ENCODE assay signal across 10 cellular contexts in the genomic region with DNA sequence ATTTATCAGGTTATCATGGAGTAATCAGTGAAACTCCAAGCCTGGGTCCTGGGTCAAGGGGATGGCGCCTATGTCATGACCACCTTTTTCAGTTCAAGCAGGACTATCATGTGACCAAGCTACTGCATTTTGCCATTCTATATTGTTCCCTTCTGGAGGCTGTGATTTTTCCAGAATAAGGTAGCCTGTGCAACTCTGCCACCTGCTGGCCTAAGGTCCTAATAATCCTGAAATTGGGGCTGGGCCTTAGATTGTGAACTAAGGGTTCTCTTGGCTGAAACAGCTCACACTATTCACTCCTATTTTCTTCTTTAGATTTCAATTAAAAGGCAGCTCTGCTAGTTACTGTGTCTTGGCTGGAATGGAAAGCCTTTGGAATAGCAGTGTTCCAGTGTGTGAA. TPM values are rescaled to one million over a fixed set of nuclear protein-coding genes. Genes with fewer than 3 reads are reported as not detected.
A peak's percentile ranks its signal among the peaks of the same experiment; 100 is the strongest.
DNase-seq lines count a peak whose midpoint lies in the region; ATAC-seq, FAIRE-seq and TF ChIP-seq lines count a peak whose summit lies in the region.
"Not testable (repeated sequence)": the region's sequence is repeated elsewhere in the genome, so short reads cannot be mapped to it uniquely, and the experiment has no call there.
"Had no signal": no experiment of that assay in that cellular context is flagged by ENCODE, and none has a peak within 500 bp of the region (broad histone marks: within the 10 kb centered on the region; RNA-seq: fewer than 3 reads in every experiment).

No MANE protein-coding gene starts in this region.

- intact Hi-C loops in IMR-90 (cut with micrococcal nuclease); GM12878 (cut with micrococcal nuclease; ENCODE audit: unreplicated experiment); HepG2 (cut with micrococcal nuclease; ENCODE audit: unreplicated experiment): not testable (repeated sequence)

- H3K14ac ChIP-seq in IMR-90 (replicated peaks; ENCODE audit: low read depth, low read length) = not testable (repeated sequence)

- H3K36me3 ChIP-seq in GM23338 (ENCODE audit: insufficient read depth); IMR-90 (ENCODE audit: control insufficient read depth, insufficient read depth, low read length); GM12878 (ENCODE audit: control insufficient read depth in 2 of 2, insufficient read depth in 2 of 2, low read length in 1 of 2); HepG2 (replicated peaks in 1 of 2; ENCODE audit: control insufficient read depth in 1 of 2, insufficient read depth in 2 of 2, low read length in 2 of 2): not testable (repeated sequence)

- not testable (repeated sequence) for H3K27me3 Mint-ChIP-seq in GM23338 (ENCODE audit: insufficient read depth, low read depth, poor library complexity); WTC11 (ENCODE audit: low read depth); stimulated activated naive B cell treated with anti-CD40 and anti-IgM and Interleukin-4, amounts not matched to agents 10 μg/mL and 1 μg/mL and 100 μg/mL, for 72 hours

- not testable (repeated sequence) for DNase-seq in GM23338 (ENCODE audit: low spot score); IMR-90; RCC 7860 (ENCODE audit: low spot score); WTC11 (ENCODE audit: low spot score); GM12878 (ENCODE audit: low read depth, low spot score); foreskin keratinocyte; HepG2 (ENCODE audit: low spot score); stimulated activated naive B cell treated with anti-CD40 and anti-IgM and Interleukin-4, amounts not matched to agents 10 μg/mL and 1 μg/mL and 100 μg/mL, for 72 hours

- dilution Hi-C loops in IMR-90 (cut with HindIII; ENCODE audit: low sequenced_read_pairs, unreplicated experiment) = not testable (repeated sequence)

- H3F3A ChIP-seq in GM23338 (replicated peaks; ENCODE audit: low read depth) = not testable (repeated sequence)

- not testable (repeated sequence) for H3K4me1 ChIP-seq in GM23338 (ENCODE audit: insufficient read depth); IMR-90 (ENCODE audit: control insufficient read depth, insufficient read depth, low read length); GM12878 (ENCODE audit: control insufficient read depth, insufficient read depth, low read length); foreskin keratinocyte; HepG2 (ENCODE audit: insufficient read depth, low read length)

- H4K91ac ChIP-seq in IMR-90 (ENCODE audit: insufficient read depth, low read depth, low read length) = not testable (repeated sequence)

- H3K4me2 ChIP-seq in GM23338; IMR-90 (ENCODE audit: low read depth, low read length); GM12878 (ENCODE audit: control insufficient read depth, insufficient read depth); HepG2 (ENCODE audit: low read depth, low read length): not testable (repeated sequence)

- not testable (repeated sequence) for H3K79me1 ChIP-seq in IMR-90 (ENCODE audit: low read depth in 1 of 2, low read length in 2 of 2)

- POLR2A ChIA-PET in IMR-90 (lab: Charles Lee; ENCODE audit: unreplicated experiment); WTC11 (lab: Charles Lee); GM12878 (lab: Charles Lee); HepG2 (lab: Yijun Ruan, JAX): not testable (repeated sequence)

- not testable (repeated sequence) for TF ChIP-seq CTCF in GM23338 (conservative IDR thresholded peaks at IDR 0.05; ENCODE audit: low read depth in 2 of 2); IMR-90 (conservative IDR thresholded peaks at IDR 0.05; ENCODE audit: low read depth, low read length); WTC11 (IDR thresholded peaks at IDR 0.05); GM12878 (IDR thresholded peaks at IDR 0.05 in 2 of 3, conservative IDR thresholded peaks at IDR 0.05 in 1 of 3; ENCODE audit: control insufficient read depth in 2 of 3, extremely low read depth in 1 of 3, insufficient read depth in 1 of 3, low read depth in 3 of 3, low read length in 3 of 3); foreskin keratinocyte (conservative IDR thresholded peaks at IDR 0.05); HepG2 (CRISPR knock-in tag; IDR thresholded peaks at IDR 0.05)

- not testable (repeated sequence) for H4K5ac ChIP-seq in IMR-90 (ENCODE audit: low read depth, low read length)

- not testable (repeated sequence) for H2BK5ac ChIP-seq in IMR-90 (ENCODE audit: low read depth, low read length, poor library complexity, severe bottlenecking)

- H3K23ac ChIP-seq in IMR-90 (ENCODE audit: low read depth, low read length) = not testable (repeated sequence)

- H3K9ac ChIP-seq in IMR-90 (ENCODE audit: low read depth, low read length); GM12878 (ENCODE audit: control insufficient read depth, insufficient read depth, low read length); HepG2 (ENCODE audit: insufficient read depth, low read depth, low read length): not testable (repeated sequence)

- not testable (repeated sequence) for H3K4me3 ChIP-seq in GM23338; IMR-90 (ENCODE audit: insufficient read depth, low read depth, low read length); GM12878; HepG2 (replicated peaks in 1 of 3; ENCODE audit: insufficient read depth in 1 of 3, low read depth in 2 of 3, low read length in 3 of 3)

- not testable (repeated sequence) for H3K79me2 ChIP-seq in GM23338 (replicated peaks; ENCODE audit: insufficient read depth); GM12878 (ENCODE audit: control insufficient read depth, insufficient read depth, low read length); HepG2 (ENCODE audit: insufficient read depth, low read length)

- not testable (repeated sequence) for H3K27me3 ChIP-seq in GM23338 (ENCODE audit: insufficient read depth); IMR-90 (ENCODE audit: control insufficient read depth, insufficient read depth, low read length); GM12878 (replicated peaks in 1 of 2; ENCODE audit: control insufficient read depth in 2 of 2, insufficient read depth in 2 of 2, low read length in 1 of 2); foreskin keratinocyte; HepG2 (ENCODE audit: control insufficient read depth in 1 of 2, insufficient read depth in 2 of 2, low read length in 2 of 2)

- in situ Hi-C loops in IMR-90 (cut with MboI; ENCODE audit: low sequenced_read_pairs); GM12878 (cut with MboI); HepG2 (cut with HindIII; ENCODE audit: extremely low pct_ligation_motif_present, low pct_unique_long_range_greater_than_20kb): not testable (repeated sequence)

- ATAC-seq in GM23338 (peak; percentile 92), IMR-90 (ENCODE audit: low read depth) (peak; percentile 59), WTC11 (peak; percentile 83), GM12878 (peak; percentile 68), foreskin keratinocyte (peak; percentile 42), HepG2 (peak; percentile 50; the same call in 2 of the 3 replicates)
- ATAC-seq in stimulated activated naive B cell treated with anti-CD40 and anti-IgM and Interleukin-4, amounts not matched to agents 10 μg/mL and 1 μg/mL and 100 μg/mL, for 72 hours (replicated peaks) = peak; percentile 34 to 43

- H2BK15ac ChIP-seq in IMR-90 (ENCODE audit: low read depth, low read length) = not testable (repeated sequence)

- TF ChIP-seq POLR2A in IMR-90 (IDR thresholded peaks at IDR 0.05; ENCODE audit: low read depth, low read length); GM12878 (IDR thresholded peaks at IDR 0.05; ENCODE audit: low read depth, low read length); HepG2 (IDR thresholded peaks at IDR 0.05; ENCODE audit: insufficient read depth in 1 of 2, low read depth in 2 of 2, low read length in 2 of 2): not testable (repeated sequence)

- not testable (repeated sequence) for TF ChIP-seq EP300 in GM12878 (IDR thresholded peaks at IDR 0.05; ENCODE audit: borderline replicate concordance in 1 of 2, control insufficient read depth in 1 of 2, low read depth in 2 of 2, low read length in 2 of 2); HepG2 (IDR thresholded peaks at IDR 0.05; ENCODE audit: low read depth in 2 of 2, low read length in 2 of 2); HepG2 (CRISPR knock-in tag; IDR thresholded peaks at IDR 0.05; ENCODE audit: borderline replicate concordance)

- not testable (repeated sequence) for H2AK9ac ChIP-seq in IMR-90 (replicated peaks; ENCODE audit: low read depth, low read length, poor library complexity)

- SMC1A ChIA-PET in GM12878 (lab: Charles Lee; ENCODE audit: uncharacterized antibody, unreplicated experiment) = not testable (repeated sequence)

- H4K20me1 ChIP-seq in GM23338 (replicated peaks; ENCODE audit: insufficient read depth); IMR-90 (ENCODE audit: insufficient read depth, low read length); GM12878 (ENCODE audit: control insufficient read depth, insufficient read depth); HepG2 (ENCODE audit: insufficient read depth, low read length): not testable (repeated sequence)

- RAD21 ChIA-PET in GM12878 (lab: Charles Lee; ENCODE audit: unreplicated experiment) = not testable (repeated sequence)

- H3K18ac ChIP-seq in IMR-90 (ENCODE audit: low read depth, low read length) = not testable (repeated sequence)

- peak; percentile 53 for FAIRE-seq in RCC 7860 (lab: Jason Lieb, UNC)
- peak; percentile 84 for FAIRE-seq in GM12878 (lab: Jason Lieb, UNC)
- not testable (repeated sequence) for FAIRE-seq in HepG2 (lab: Jason Lieb, UNC)

- not testable (repeated sequence) for BruUV-seq in IMR-90 (replicated peaks; lab: Mats Ljungman, UMichigan); GM12878 (replicated peaks; lab: Mats Ljungman, UMichigan); HepG2 (replicated peaks; lab: Mats Ljungman, UMichigan)

- H3K4ac ChIP-seq in IMR-90 (ENCODE audit: low read depth, low read length) = not testable (repeated sequence)

- H3K36me3 Mint-ChIP-seq in GM23338 (ENCODE audit: low read depth); WTC11; stimulated activated naive B cell treated with anti-CD40 and anti-IgM and Interleukin-4, amounts not matched to agents 10 μg/mL and 1 μg/mL and 100 μg/mL, for 72 hours: not testable (repeated sequence)

- H2AK5ac ChIP-seq in IMR-90 (ENCODE audit: low read depth, low read length) = not testable (repeated sequence)

- not testable (repeated sequence) for H3K56ac ChIP-seq in IMR-90 (ENCODE audit: extremely low read depth, insufficient read depth, low read length)

- not testable (repeated sequence) for H3K9me3 ChIP-seq in IMR-90 (ENCODE audit: control insufficient read depth, insufficient read depth, low read length); GM12878 (replicated peaks; ENCODE audit: control insufficient read depth, insufficient read depth, low read length); HepG2 (ENCODE audit: low read length)

- not testable (repeated sequence) for H3K4me1 Mint-ChIP-seq in GM23338; WTC11; stimulated activated naive B cell treated with anti-CD40 and anti-IgM and Interleukin-4, amounts not matched to agents 10 μg/mL and 1 μg/mL and 100 μg/mL, for 72 hours

- H3K9me1 ChIP-seq in IMR-90 (ENCODE audit: insufficient read depth, low read length) = not testable (repeated sequence)

- H3K9me2 ChIP-seq in GM23338 (ENCODE audit: insufficient read depth) = not testable (repeated sequence)

- not testable (repeated sequence) for H3K9me3 Mint-ChIP-seq in GM23338; WTC11; stimulated activated naive B cell treated with anti-CD40 and anti-IgM and Interleukin-4, amounts not matched to agents 10 μg/mL and 1 μg/mL and 100 μg/mL, for 72 hours

- H2BK120ac ChIP-seq in IMR-90 (ENCODE audit: low read depth, low read length) = not testable (repeated sequence)

- H2AFZ ChIP-seq in GM23338; IMR-90 (replicated peaks; ENCODE audit: low read length, poor library complexity); GM12878 (ENCODE audit: control insufficient read depth, low read depth, low read length); HepG2 (ENCODE audit: low read length): not testable (repeated sequence)

- H3K27ac ChIP-seq in GM23338 (ENCODE audit: low read depth); IMR-90 (ENCODE audit: insufficient read depth, low read length); GM12878 (ENCODE audit: control insufficient read depth, insufficient read depth); foreskin keratinocyte; HepG2 (ENCODE audit: extremely low read length, insufficient read depth, low read length): not testable (repeated sequence)

- WGBS in IMR-90 (ENCODE audit: extremely low coverage in 2 of 2, insufficient read length in 1 of 2), 2 experiments = no CpG with 5 or more reads among the region's 1 CpG
- no CpG with 5 or more reads among the region's 1 CpG for WGBS in GM12878 (ENCODE audit: insufficient coverage, insufficient replicate concordance, low lambda C conversion rate, missing lambda C conversion rate)
- WGBS in HepG2 (ENCODE audit: low lambda C conversion rate) = no CpG with 5 or more reads among the region's 1 CpG

- H3K4me3 Mint-ChIP-seq in GM23338; WTC11; stimulated activated naive B cell treated with anti-CD40 and anti-IgM and Interleukin-4, amounts not matched to agents 10 μg/mL and 1 μg/mL and 100 μg/mL, for 72 hours: not testable (repeated sequence)

- not testable (repeated sequence) for H3K27ac Mint-ChIP-seq in GM23338; WTC11; stimulated activated naive B cell treated with anti-CD40 and anti-IgM and Interleukin-4, amounts not matched to agents 10 μg/mL and 1 μg/mL and 100 μg/mL, for 72 hours

- CTCF ChIA-PET in IMR-90 (lab: Yijun Ruan, JAX); WTC11 (lab: Charles Lee); GM12878 (lab: Yijun Ruan, JAX); HepG2 (lab: Yijun Ruan, JAX; ENCODE audit: low intra/inter-chr PET ratio, low total read pairs): not testable (repeated sequence)

- not testable (repeated sequence) for H2BK20ac ChIP-seq in IMR-90 (ENCODE audit: low read depth, low read length)

- H4K8ac ChIP-seq in IMR-90 (ENCODE audit: low read depth in 2 of 2, low read length in 2 of 2) = not testable (repeated sequence)

- not testable (repeated sequence) for TF ChIP-seq RAD21 in IMR-90 (IDR thresholded peaks at IDR 0.05; ENCODE audit: low read length); GM12878 (IDR thresholded peaks at IDR 0.05; ENCODE audit: insufficient read depth, low read depth, low read length); HepG2 (CRISPR knock-in tag; IDR thresholded peaks at IDR 0.05)

RNA-seq across cellular contexts. Expression of a gene that starts 32.4 kb away (rescaled TPM):
- total RNA-seq in GM23338 (2014; rRNA removed; shearing (Covaris generic)) = 0.70 and 0.76 TPM in 2 replicates
- 0.64 and 0.65 TPM in 2 replicates for polyA plus RNA-seq in GM23338 (2016; fragmentation: Nextera tagmentation; extraction: Ambion mirVana)
- not detected in 2 replicates for total RNA-seq in IMR-90 (2012; rRNA removed)
- not detected in 2 replicates for polyA plus RNA-seq in IMR-90 (2012; rRNA removed)
- polyA plus RNA-seq in IMR-90 (2012; cell fraction: cytosol; rRNA removed) = not detected in 2 replicates
- not detected in 2 replicates for polyA plus RNA-seq in IMR-90 (2012; cell fraction: nucleus; rRNA removed; ENCODE audit: low replicate concordance)
- 0.13 to 0.34 TPM (median 0.30 TPM) in 3 replicates for total RNA-seq in WTC11 (2021)
- 45.0 and 50.3 TPM in 2 replicates for total RNA-seq in GM12878 (2013; cell fraction: nucleolus; rRNA removed)
- 8.0 and 9.2 TPM in 2 replicates for total RNA-seq in GM12878 (2014; rRNA removed)
- 5.6 and 5.9 TPM in 2 replicates for total RNA-seq in GM12878 (2014; rRNA removed; fragmentation: Illumina TruSeq; extraction: Trizol)
- 7.3 and 7.8 TPM in 2 replicates for total RNA-seq in GM12878 (2021)
- 3.9 TPM for polyA plus RNA-seq in GM12878 (2011; ENCODE audit: low read depth)
- 0.24 and 0.30 TPM in 2 replicates for polyA plus RNA-seq in GM12878 (2011; rRNA removed)
- 0.18 and 0.22 TPM in 2 replicates for polyA plus RNA-seq in GM12878 (2011; cell fraction: cytosol; rRNA removed)
- 0.40 and 0.44 TPM in 2 replicates for polyA plus RNA-seq in GM12878 (2011; cell fraction: nucleus; rRNA removed)
- 4.0 and 5.3 TPM in 2 replicates for polyA plus RNA-seq in GM12878 (2012)
- polyA plus RNA-seq in GM12878 (2014; fragmentation: Illumina TruSeq; extraction: Trizol) = 5.5 and 5.7 TPM in 2 replicates
- 1 to 10 TPM in 1 of 2 experiments, under 1 TPM in 1; 0.53 to 1.6 TPM for polyA plus RNA-seq in GM12878 (2014; fragmentation: Nextera tagmentation; extraction: Ambion mirVana)
- polyA plus RNA-seq in GM12878 (2014; rRNA removed) = 4.4 and 5.8 TPM in 2 replicates
- 1 to 10 TPM; 2.6 to 2.9 TPM for polyA plus RNA-seq in GM12878 (2016; fragmentation: Nextera tagmentation; extraction: Ambion mirVana)
- polyA minus RNA-seq in GM12878 (2011; rRNA and poly(A)+ RNA removed) = 0.41 and 1.2 TPM in 2 replicates
- polyA minus RNA-seq in GM12878 (2011; cell fraction: cytosol; rRNA and poly(A)+ RNA removed) = 1.1 TPM in 1 of 2 replicates, not detected in the other
- polyA minus RNA-seq in GM12878 (2011; cell fraction: nucleus; rRNA and poly(A)+ RNA removed) = 0.48 TPM in 2 replicates
- total RNA-seq in foreskin keratinocyte = not detected in 2 replicates
- polyA plus RNA-seq in foreskin keratinocyte = not detected in 2 replicates
- not detected in 2 replicates for total RNA-seq in HepG2 (2016; rRNA removed; fragmentation: Illumina TruSeq; extraction: Trizol)
- not detected in 2 replicates for total RNA-seq in HepG2 (2016; cell fraction: cytosol; rRNA removed; fragmentation: Illumina TruSeq; extraction: Trizol; ENCODE audit: low read depth)
- total RNA-seq in HepG2 (2016; cell fraction: insoluble cytoplasmic fraction; rRNA removed; fragmentation: Illumina TruSeq; extraction: Trizol) = not detected in 2 replicates
- total RNA-seq in HepG2 (2016; cell fraction: membrane; rRNA removed; fragmentation: Illumina TruSeq; extraction: Trizol) = not detected in 2 replicates
- not detected in 2 replicates for total RNA-seq in HepG2 (2016; cell fraction: nucleus; rRNA removed; fragmentation: Illumina TruSeq; extraction: Trizol)
- polyA plus RNA-seq in HepG2 (2011; rRNA removed) = not detected in 2 replicates
- polyA plus RNA-seq in HepG2 (2011; cell fraction: cytosol; rRNA removed) = not detected in 2 replicates
- polyA plus RNA-seq in HepG2 (2011; cell fraction: nucleus; rRNA removed) = not detected in 2 replicates
- not detected in 2 replicates for polyA plus RNA-seq in HepG2 (2012)
- polyA plus RNA-seq in HepG2 (2016; cell fraction: cytosol; fragmentation: Illumina TruSeq; extraction: Trizol; ENCODE audit: low read depth) = not detected in 2 replicates
- not detected in 2 replicates for polyA plus RNA-seq in HepG2 (2016; cell fraction: insoluble cytoplasmic fraction; fragmentation: Illumina TruSeq; extraction: Trizol; ENCODE audit: low read depth)
- polyA plus RNA-seq in HepG2 (2016; cell fraction: membrane; fragmentation: Illumina TruSeq; extraction: Trizol; ENCODE audit: low read depth) = not detected in 2 replicates
- not detected in 2 replicates for polyA plus RNA-seq in HepG2 (2016; cell fraction: nucleus; fragmentation: Illumina TruSeq; extraction: Trizol; ENCODE audit: insufficient read depth, low read depth)
- polyA minus RNA-seq in HepG2 (2011; rRNA and poly(A)+ RNA removed; ENCODE audit: low replicate concordance) = not detected in 2 replicates
- polyA minus RNA-seq in HepG2 (2011; cell fraction: cytosol; rRNA and poly(A)+ RNA removed) = not detected in 2 replicates
- polyA minus RNA-seq in HepG2 (2011; cell fraction: nucleus; rRNA and poly(A)+ RNA removed) = not detected in 2 replicates
- total RNA-seq: A172, GM23248 had no signal
- polyA plus RNA-seq: GM23248 had no signal

Comparison
In these comparisons a context has a peak if more than half of its experiments do, and no peak if none do; other contexts are left out.
1. ATAC-seq: peak in every context shown above with its lines; median percentile 92 in GM23338; 83 in WTC11; 68 in GM12878; 59 in IMR-90; 50 in HepG2; 42 in foreskin keratinocyte; 38 in stimulated activated naive B cell treated with anti-CD40 and anti-IgM and Interleukin-4, amounts not matched to agents 10 μg/mL and 1 μg/mL and 100 μg/mL, for 72 hours.